ENCODE assay signal across 20 cellular contexts in the genomic region with DNA sequence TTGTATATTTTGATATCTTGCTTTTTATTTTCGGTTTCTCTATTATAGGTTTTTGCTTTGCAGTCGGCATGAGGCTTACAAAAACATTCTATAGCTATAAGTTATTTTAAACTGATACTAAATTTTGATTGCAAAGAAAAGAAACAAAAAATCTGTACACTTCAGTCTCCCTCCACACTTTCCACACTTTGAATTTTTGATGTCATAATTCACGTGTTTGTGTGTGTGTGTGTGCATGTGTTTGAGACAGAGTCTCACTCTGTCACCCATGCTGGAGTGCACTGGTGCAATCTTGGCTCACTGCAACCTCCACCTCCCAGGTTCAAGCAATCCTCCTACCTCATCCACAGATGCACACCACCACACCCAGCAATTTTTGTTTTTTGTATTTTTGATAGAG.
DNase-seq lines count a peak whose midpoint lies in the region; ATAC-seq and FAIRE-seq lines count a peak whose summit lies in the region.
"Had no signal": no experiment of that assay in that cellular context is flagged by ENCODE, and none has a peak within 500 bp of the region (broad histone marks: within the 10 kb centered on the region; RNA-seq: fewer than 3 reads in every experiment).

No MANE protein-coding gene starts in this region.

- FAIRE-seq in GM18507 (lab: Jason Lieb, UNC), result peak; percentile 62

- ATAC-seq in GM19452 (IDR thresholded peaks at IDR 0.05; ENCODE audit: unreplicated experiment) (peak; percentile 36), HG02610 (IDR thresholded peaks at IDR 0.05; ENCODE audit: unreplicated experiment) (peak; percentile 22), HG03354 (IDR thresholded peaks at IDR 0.05; ENCODE audit: poor library complexity, severe bottlenecking, unreplicated experiment) (peak; percentile 45)
- ATAC-seq: activated naive CD8-positive, alpha-beta T cell treated with anti-CD3 and anti-CD28 coated beads, Interleukin-2, amount 50 U/mL, for 24 hours; HCT116 had no signal

- no peak for DNase-seq in GM18507 (ENCODE audit: extremely low spot score, insufficient read length, low read depth)
- DNase-seq in nucleus accumbens (lab: John Stamatoyannopoulos, UW), result no peak
- no peak for DNase-seq in T-helper 2 cell
- no peak for DNase-seq in SIG-M5 (lab: John Stamatoyannopoulos, UW)
- DNase-seq in stimulated activated CD4-positive, alpha-beta T cell treated with anti-CD3 and anti-CD28 coated beads, Interleukin-2, amount 100 ng/mL, for 24 hours, result no peak
- DNase-seq: activated CD4-positive, alpha-beta T cell treated with anti-CD3 and anti-CD28 coated beads, Interleukin-2, amount 10 ng/mL, durations not matched to agents 24 days and 14 days; activated naive CD8-positive, alpha-beta T cell treated with anti-CD3 and anti-CD28 coated beads, Interleukin-2, amount 50 U/mL, for 24 hours; caudate nucleus; GDM1; left ventricle myocardium inferior; NCI-H1105; NCI-H2171; SHP77; sigmoid colon; stimulated activated CD4-positive, alpha-beta T cell treated with anti-CD3 and anti-CD28 coated beads, Interleukin-2, amount 100 ng/mL, for 48 hours; T1000 had no signal
